In the genomic region with DNA sequence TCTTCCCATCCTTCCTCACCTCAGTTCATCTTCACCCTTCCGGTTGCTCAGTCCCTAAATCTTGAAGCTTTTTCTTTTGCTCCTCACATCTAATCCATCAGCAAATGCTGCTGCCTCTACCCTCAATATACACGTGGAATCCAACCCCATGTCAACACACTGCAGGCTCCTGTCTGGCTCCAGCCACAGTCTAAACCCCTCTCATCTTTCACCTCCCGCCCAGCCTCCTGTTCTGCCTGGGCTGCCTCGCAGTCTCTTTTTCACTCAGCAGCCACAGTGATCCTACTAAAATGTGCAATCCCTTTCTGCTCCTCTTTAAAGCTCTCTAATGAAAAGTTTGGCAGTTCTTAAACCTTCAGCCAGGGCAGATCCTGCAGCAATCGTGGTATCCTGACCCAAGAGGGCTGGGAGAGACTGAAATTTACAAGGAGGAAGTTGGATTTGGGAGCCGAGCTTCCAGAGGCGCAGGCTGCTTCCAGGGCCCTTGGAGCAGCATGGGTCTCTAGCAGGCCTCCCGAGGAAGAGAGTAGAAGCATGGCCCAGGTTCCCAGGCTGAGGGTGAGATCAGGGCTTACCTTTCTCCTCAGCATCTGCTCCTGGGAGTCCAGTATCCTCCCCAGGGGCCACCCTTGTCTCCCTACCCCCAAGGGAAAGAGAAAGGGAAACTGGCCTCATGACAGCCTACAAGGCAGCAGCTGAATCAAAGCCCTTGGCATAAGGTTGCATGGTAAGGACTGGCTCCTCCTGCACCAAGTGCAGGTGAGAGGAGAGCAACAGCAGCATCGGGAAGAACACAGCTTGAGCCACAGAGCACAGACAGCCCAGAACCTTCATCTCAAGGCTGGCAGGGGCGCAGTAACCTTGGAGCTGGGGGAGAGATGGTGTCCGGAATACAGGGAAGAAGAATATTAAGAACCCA, we compare ENCODE assay signal across 1 cellular context.
TF ChIP-seq lines count a peak whose summit lies in the region.

No MANE protein-coding gene starts in this region.

TF ChIP-seq in H1, 55 proteins besides CTCF, POLR2A, EP300 and RAD21 (continued from another document):
- TF ChIP-seq JUN (IDR thresholded peaks at IDR 0.05; ENCODE audit: low read depth, low read length): no peak
- TF ChIP-seq GTF2F1 (IDR thresholded peaks at IDR 0.05; ENCODE audit: borderline replicate concordance, low read depth, low read length): no peak
- TF ChIP-seq TAF7 (optimal IDR thresholded peaks at IDR 0.05; ENCODE audit: borderline replicate concordance, low read depth, low read length): no peak
- no peak for TF ChIP-seq HDAC6 (IDR thresholded peaks at IDR 0.05; ENCODE audit: low read depth, low read length)
- no peak for TF ChIP-seq CHD2 (IDR thresholded peaks at IDR 0.05; ENCODE audit: low read length)
- TF ChIP-seq HDAC2 (IDR thresholded peaks at IDR 0.05; ENCODE audit: borderline replicate concordance in 1 of 2, low read depth in 2 of 2, low read length in 2 of 2): no peak
- TF ChIP-seq, protein P1, sequence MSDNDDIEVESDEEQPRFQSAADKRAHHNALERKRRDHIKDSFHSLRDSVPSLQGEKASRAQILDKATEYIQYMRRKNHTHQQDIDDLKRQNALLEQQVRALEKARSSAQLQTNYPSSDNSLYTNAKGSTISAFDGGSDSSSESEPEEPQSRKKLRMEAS (IDR thresholded peaks at IDR 0.05): no peak
- TF ChIP-seq, protein P2, sequence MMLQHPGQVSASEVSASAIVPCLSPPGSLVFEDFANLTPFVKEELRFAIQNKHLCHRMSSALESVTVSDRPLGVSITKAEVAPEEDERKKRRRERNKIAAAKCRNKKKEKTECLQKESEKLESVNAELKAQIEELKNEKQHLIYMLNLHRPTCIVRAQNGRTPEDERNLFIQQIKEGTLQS (IDR thresholded peaks at IDR 0.05; ENCODE audit: insufficient read depth, low read depth, low read length): no peak
- TF ChIP-seq KDM1A (IDR thresholded peaks at IDR 0.05; ENCODE audit: borderline replicate concordance, low read length): no peak
- TF ChIP-seq SP1 (IDR thresholded peaks at IDR 0.05; ENCODE audit: low read depth, low read length): no peak
- TF ChIP-seq PHF8 (conservative IDR thresholded peaks at IDR 0.05; ENCODE audit: low read depth, low read length): no peak
